In the genomic region with DNA sequence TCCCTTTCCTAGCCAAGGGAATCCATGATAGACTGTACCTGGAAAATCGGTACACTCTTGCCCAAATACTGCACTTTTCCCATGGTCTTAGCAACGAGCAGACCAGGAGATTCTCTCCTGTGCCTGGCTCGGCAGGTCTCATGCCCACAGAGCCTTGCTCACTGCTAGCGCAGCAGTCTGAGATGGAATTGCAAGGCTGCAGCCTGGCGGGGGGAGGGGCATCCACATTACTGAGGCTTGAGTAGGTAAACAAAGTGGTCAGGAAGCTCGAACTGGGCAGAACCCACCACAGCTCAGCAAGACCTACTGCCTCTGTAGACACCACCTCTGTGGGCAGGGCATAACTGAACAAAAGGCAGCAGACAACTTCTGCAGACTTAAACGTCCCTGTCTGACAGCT, we compare ENCODE assay signal across 10 cellular contexts. TPM values are rescaled to one million over a fixed set of nuclear protein-coding genes. Genes with fewer than 3 reads are reported as not detected.
"Had no signal": no experiment of that assay in that cellular context is flagged by ENCODE, and none has a peak within 500 bp of the region (broad histone marks: within the 10 kb centered on the region; RNA-seq: fewer than 3 reads in every experiment).

No MANE protein-coding gene starts in this region.

RNA-seq across cellular contexts. Expression of a gene that starts 15.7 kb away (rescaled TPM):
- total RNA-seq: LHCN-M2, MCF 10A, NCI-H460, OCI-LY7, PC-9, Right ventricle myocardium inferior, RPMI7951, SK-MEL-5 had no signal
- polyA plus RNA-seq: SK-N-SH had no signal

RNA-seq across cellular contexts. Expression of a gene that starts 43.1 kb away (rescaled TPM):
- total RNA-seq: LHCN-M2, MCF 10A, NCI-H460, OCI-LY7, PC-9, RPMI7951, SJCRH30, SK-MEL-5 had no signal
- polyA plus RNA-seq: SK-N-SH had no signal
